14 cellular contexts compared by ENCODE assay signal in genomic region chr3:195128255-195129071, GRCh38.
DNase-seq lines count a peak whose midpoint lies in the region; ATAC-seq and TF ChIP-seq lines count a peak whose summit lies in the region.
"Had no signal": no experiment of that assay in that cellular context is flagged by ENCODE, and none has a peak within 500 bp of the region (broad histone marks: within the 10 kb centered on the region; RNA-seq: fewer than 3 reads in every experiment).

No MANE protein-coding gene starts in this region.

- H3K9me3 Mint-ChIP-seq in IgD-negative memory B cell, result no peaks in the 10 kb centered on the region
- H3K9me3 Mint-ChIP-seq: WTC11 had no signal

- H3K36me3 ChIP-seq in DND-41 (ENCODE audit: insufficient read depth, low read length) (no peaks in the 10 kb centered on the region), adipocyte (ENCODE audit: control insufficient read depth, insufficient read depth, low read length, severe bottlenecking) (no peaks in the 10 kb centered on the region), mucosa of descending colon (ENCODE audit: low read depth) (no peaks in the 10 kb centered on the region)
- H3K36me3 ChIP-seq: ovary, tibial artery had no signal

- intact Hi-C loops in mucosa of descending colon (cut with DNase I, micrococcal nuclease), result no loop called here
- intact Hi-C loops in dorsolateral prefrontal cortex (cut with DNase I), result no loop called here

- H3K4me1 Mint-ChIP-seq in IgD-negative memory B cell, result peaks cover 20 to 51% (median 46%) of the 10 kb centered on the region in 3 donors

- H3K27me3 ChIP-seq in DND-41 (ENCODE audit: insufficient read depth, low read length, poor library complexity) (no peaks in the 10 kb centered on the region), adipocyte (replicated peaks; ENCODE audit: control insufficient read depth, insufficient read depth, low read length) (no peaks in the 10 kb centered on the region), dorsolateral prefrontal cortex (no peaks in the 10 kb centered on the region)
- H3K27me3 ChIP-seq: ovary, tibial artery had no signal

- H3K4me1 ChIP-seq in DND-41 (ENCODE audit: insufficient read depth, low read length) (no peaks in the 10 kb centered on the region), adipocyte (ENCODE audit: control insufficient read depth, insufficient read depth, low read length) (peaks cover 15% of the 10 kb centered on the region), mucosa of descending colon (ENCODE audit: low read depth) (no peaks in the 10 kb centered on the region)

- H3K27ac ChIP-seq in DND-41 (ENCODE audit: low read length) (no peak overlapping the region), dorsolateral prefrontal cortex (no peak overlapping the region)
- H3K27ac ChIP-seq: HL-60, ovary, tibial artery had no signal

- no peaks in the 10 kb centered on the region for H3K36me3 Mint-ChIP-seq in IgD-negative memory B cell
- H3K36me3 Mint-ChIP-seq: WTC11 had no signal

- peaks cover 1% of the 10 kb centered on the region for H3K27me3 Mint-ChIP-seq in IgD-negative memory B cell

- H4K20me1 ChIP-seq in DND-41 (ENCODE audit: insufficient read depth, low read length), result peaks cover 16% of the 10 kb centered on the region

- no peak overlapping the region for H3K4me2 ChIP-seq in DND-41 (ENCODE audit: insufficient read depth, low read length)

- TF ChIP-seq CTCF in DND-41 (IDR thresholded peaks at IDR 0.05; ENCODE audit: borderline replicate concordance, extremely low read depth, low read length, poor library complexity, severe bottlenecking), result no peak
- no peak for TF ChIP-seq CTCF in mucosa of descending colon (IDR thresholded peaks at IDR 0.05)
- no peak for TF ChIP-seq CTCF in dorsolateral prefrontal cortex (IDR thresholded peaks at IDR 0.05 in 54 of 56, conservative IDR thresholded peaks at IDR 0.05 in 2 of 56; ENCODE audit: low read depth in 1 of 56, partially characterized antibody in 56 of 56)

- peak overlapping the region; percentile 19 to 89 (median 86) for H3K27ac Mint-ChIP-seq in IgD-negative memory B cell
- H3K27ac Mint-ChIP-seq: WTC11 had no signal

- ATAC-seq in DND-41 (ENCODE audit: insufficient read depth, low read depth) (peak; percentile 53; the same call in 2 of the 3 replicates), mucosa of descending colon (peak; percentile 21)
- ATAC-seq: esophagus mucosa, WTC11 had no signal

- no peak overlapping the region for H3K9ac ChIP-seq in DND-41 (ENCODE audit: low read depth, low read length)
- no peak overlapping the region for H3K9ac ChIP-seq in adipocyte (ENCODE audit: low read length)

- H3K4me3 ChIP-seq in DND-41 (ENCODE audit: low read depth in 1 of 2, low read length in 2 of 2) (no peak overlapping the region), adipocyte (ENCODE audit: low read length) (no peak overlapping the region), mucosa of descending colon (no peak overlapping the region), dorsolateral prefrontal cortex (no peak overlapping the region)
- H3K4me3 ChIP-seq: ovary, tibial artery had no signal

- H3K9me3 ChIP-seq in DND-41 (ENCODE audit: insufficient read depth, low read length, severe bottlenecking), result no peaks in the 10 kb centered on the region
- H3K9me3 ChIP-seq in adipocyte (ENCODE audit: control insufficient read depth, low read length), result no peaks in the 10 kb centered on the region
- no peaks in the 10 kb centered on the region for H3K9me3 ChIP-seq in mucosa of descending colon
- H3K9me3 ChIP-seq: ovary, tibial artery had no signal

- H3K4me3 Mint-ChIP-seq in IgD-negative memory B cell, result peak overlapping the region; percentile 13 to 90 (median 56)
- H3K4me3 Mint-ChIP-seq: WTC11 had no signal

- no peak for DNase-seq in DND-41
- DNase-seq in adipocyte (ENCODE audit: low read depth), result peak; percentile 42
- no peak for DNase-seq in mucosa of descending colon
- no peak for DNase-seq in dorsolateral prefrontal cortex
- DNase-seq in DMS153 (lab: John Stamatoyannopoulos, UW), result no peak
- DNase-seq in kidney tubule cell (ENCODE audit: low spot score), result no peak
- no peak for DNase-seq in C1 segment of cervical spinal cord (lab: John Stamatoyannopoulos, UW)
- DNase-seq: activated gamma-delta T cell, ovary, tibial artery had no signal

- H3K79me2 ChIP-seq in DND-41 (ENCODE audit: insufficient read depth, low read length), result no peaks in the 10 kb centered on the region

- no peak overlapping the region for H2AFZ ChIP-seq in DND-41 (ENCODE audit: low read depth, low read length)
